22 cellular contexts compared by ENCODE assay signal in genomic region chr11:92152245-92152644, GRCh38.
A peak's percentile ranks its signal among the peaks of the same experiment; 100 is the strongest.
DNase-seq lines count a peak whose midpoint lies in the region; ATAC-seq and TF ChIP-seq lines count a peak whose summit lies in the region.
"Had no signal": no experiment of that assay in that cellular context is flagged by ENCODE, and none has a peak within 500 bp of the region (broad histone marks: within the 10 kb centered on the region; RNA-seq: fewer than 3 reads in every experiment).

No MANE protein-coding gene starts in this region.

- no peaks in the 10 kb centered on the region for H3K9me2 ChIP-seq in GM23248 (ENCODE audit: insufficient read depth)
- H3K9me2 ChIP-seq in MM.1S (replicated peaks; ENCODE audit: insufficient read depth, low read length) = no peaks in the 10 kb centered on the region

- in situ Hi-C loops in GM23248 (cut with MboI) = no loop called here

- H3K4me3 Mint-ChIP-seq in osteocyte (ENCODE audit: unreplicated experiment) = no peak overlapping the region
- no peak overlapping the region for H3K4me3 Mint-ChIP-seq in stimulated activated naive CD8-positive, alpha-beta T cell treated with anti-CD3 and anti-CD28 coated beads, Interleukin-15, amount 100 ng/mL, for 72 hours
- H3K4me3 Mint-ChIP-seq: activated B cell treated with CpG ODN at 0.5 μM for 24 hours; CD4-positive, CD25-positive, alpha-beta regulatory T cell; T-cell had no signal

- no peak overlapping the region for H3K27ac ChIP-seq in GM23248
- H3K27ac ChIP-seq in MM.1S (ENCODE audit: low read length) = no peak overlapping the region
- H3K27ac ChIP-seq: thoracic aorta had no signal

- no peak for TF ChIP-seq POLR2A in NB4 (IDR thresholded peaks at IDR 0.05; ENCODE audit: extremely low read depth, insufficient read length)

- H3F3A ChIP-seq in GM23248 (ENCODE audit: insufficient read depth) (no peaks in the 10 kb centered on the region), MM.1S (ENCODE audit: insufficient read depth, low read length) (no peaks in the 10 kb centered on the region)

- H3K4me2 ChIP-seq in GM23248 (ENCODE audit: unreplicated experiment) (no peak overlapping the region), MM.1S (ENCODE audit: low read depth, low read length) (no peak overlapping the region)

- H3K27me3 Mint-ChIP-seq in osteocyte (ENCODE audit: unreplicated experiment) = peaks cover 17% of the 10 kb centered on the region
- H3K27me3 Mint-ChIP-seq in stimulated activated naive CD8-positive, alpha-beta T cell treated with anti-CD3 and anti-CD28 coated beads, Interleukin-15, amount 100 ng/mL, for 72 hours = no peaks in the 10 kb centered on the region
- H3K27me3 Mint-ChIP-seq: activated B cell treated with CpG ODN at 0.5 μM for 24 hours; CD4-positive, CD25-positive, alpha-beta regulatory T cell; T-cell had no signal

- H3K27ac Mint-ChIP-seq in osteocyte (ENCODE audit: unreplicated experiment) = no peak overlapping the region
- H3K27ac Mint-ChIP-seq in stimulated activated naive CD8-positive, alpha-beta T cell treated with anti-CD3 and anti-CD28 coated beads, Interleukin-15, amount 100 ng/mL, for 72 hours = no peak overlapping the region
- H3K27ac Mint-ChIP-seq: activated B cell treated with CpG ODN at 0.5 μM for 24 hours; activated T-helper 2 cell treated with anti-CD3 and anti-CD28 coated beads, Interferon-gamma antibody, Interleukin-2, Interleukin-4, amounts not matched to agents 10 μg/mL and 5 μg/mL and 100 μg/mL, durations not matched to agents 14 hours and 24 hours and 36 hours; CD4-positive, CD25-positive, alpha-beta regulatory T cell; T-cell had no signal

- H3K9ac ChIP-seq in GM23248 (no peak overlapping the region), MM.1S (ENCODE audit: low read length) (no peak overlapping the region)

- H3K9me3 ChIP-seq in GM23248 (ENCODE audit: low read depth) (no peaks in the 10 kb centered on the region), MM.1S (replicated peaks; ENCODE audit: insufficient read depth, low read length) (no peaks in the 10 kb centered on the region)
- H3K9me3 ChIP-seq: thoracic aorta had no signal

- 14 to 23% methylated on average over 7 of the region's 7 CpGs for WGBS in GM23248 (ENCODE audit: low coverage in 1 of 2, low lambda C conversion rate in 2 of 2, missing lambda C conversion rate in 2 of 2), 2 experiments

- DNase-seq in GM23248 = peak; percentile 36
- DNase-seq in NB4 (ENCODE audit: low read depth) = peak; percentile 26
- DNase-seq in cerebellum (ENCODE audit: low spot score) = peak; percentile 1
- DNase-seq in osteocyte (ENCODE audit: extremely low spot score, unreplicated experiment) = no peak
- DNase-seq in stimulated activated naive CD8-positive, alpha-beta T cell treated with anti-CD3 and anti-CD28 coated beads, Interleukin-15, amount 100 ng/mL, for 72 hours = no peak
- DNase-seq in superior temporal gyrus (ENCODE audit: extremely low spot score) = no peak
- no peak for DNase-seq in MM.1S
- DNase-seq: activated B cell treated with CpG ODN at 0.5 μM for 24 hours; activated CD8-positive, alpha-beta memory T cell treated with anti-CD3 and anti-CD28 coated beads for 24 hours; aorta; CD4-positive, CD25-positive, alpha-beta regulatory T cell; islet precursor cell; KBM-7; mesenchymal stem cell; NCI-H1694 treated with DMSO at 0.1 percent for 48 hours; NCI-H524; stimulated activated CD4-positive, alpha-beta T cell treated with anti-CD3 and anti-CD28 coated beads, Interleukin-2, amount 100 ng/mL, for 48 hours; stimulated activated CD8-positive, alpha-beta memory T cell treated with anti-CD3 and anti-CD28 coated beads, Interleukin-4, amount 100 ng/mL, for 48 hours; T-cell had no signal

- no peaks in the 10 kb centered on the region for H3K4me1 Mint-ChIP-seq in osteocyte (ENCODE audit: unreplicated experiment)
- no peaks in the 10 kb centered on the region for H3K4me1 Mint-ChIP-seq in stimulated activated naive CD8-positive, alpha-beta T cell treated with anti-CD3 and anti-CD28 coated beads, Interleukin-15, amount 100 ng/mL, for 72 hours
- H3K4me1 Mint-ChIP-seq: activated B cell treated with CpG ODN at 0.5 μM for 24 hours; CD4-positive, CD25-positive, alpha-beta regulatory T cell; T-cell had no signal

- H3K9me3 Mint-ChIP-seq in osteocyte (ENCODE audit: unreplicated experiment) = no peaks in the 10 kb centered on the region
- H3K9me3 Mint-ChIP-seq in stimulated activated naive CD8-positive, alpha-beta T cell treated with anti-CD3 and anti-CD28 coated beads, Interleukin-15, amount 100 ng/mL, for 72 hours = peaks cover 5 to 7% of the 10 kb centered on the region in 2 donors
- H3K9me3 Mint-ChIP-seq: activated T-helper 2 cell treated with anti-CD3 and anti-CD28 coated beads, Interferon-gamma antibody, Interleukin-2, Interleukin-4, amounts not matched to agents 10 μg/mL and 5 μg/mL and 100 μg/mL, durations not matched to agents 14 hours and 24 hours and 36 hours had no signal

- H3K36me3 ChIP-seq in GM23248 (ENCODE audit: low read depth) (no peaks in the 10 kb centered on the region), MM.1S (replicated peaks; ENCODE audit: insufficient read depth, low read length) (no peaks in the 10 kb centered on the region)
- H3K36me3 ChIP-seq: thoracic aorta had no signal

- H3K4me3 ChIP-seq in GM23248 (no peak overlapping the region), NB4 (ENCODE audit: low read depth, low read length) (no peak overlapping the region), MM.1S (ENCODE audit: low read length) (no peak overlapping the region)
- H3K4me3 ChIP-seq: thoracic aorta had no signal

- H3K79me2 ChIP-seq in GM23248 (ENCODE audit: insufficient read depth) = no peaks in the 10 kb centered on the region
- no peaks in the 10 kb centered on the region for H3K79me2 ChIP-seq in MM.1S (ENCODE audit: low read length)

- H2AFZ ChIP-seq in GM23248 = no peak overlapping the region
- no peak overlapping the region for H2AFZ ChIP-seq in MM.1S (ENCODE audit: low read length)

- H4K20me1 ChIP-seq in GM23248 (ENCODE audit: insufficient read depth) (no peaks in the 10 kb centered on the region), MM.1S (ENCODE audit: insufficient read depth, low read length) (no peaks in the 10 kb centered on the region)

- TF ChIP-seq CTCF in NB4 (IDR thresholded peaks at IDR 0.05; ENCODE audit: low read depth, low read length) (no peak), osteocyte (IDR thresholded peaks at IDR 0.05) (peak; percentile 31), MM.1S (IDR thresholded peaks at IDR 0.05; ENCODE audit: low read length) (no peak)

- no peaks in the 10 kb centered on the region for H3K27me3 ChIP-seq in GM23248 (replicated peaks; ENCODE audit: insufficient read depth)
- no peaks in the 10 kb centered on the region for H3K27me3 ChIP-seq in MM.1S (replicated peaks; ENCODE audit: insufficient read depth, low read length)

- no peaks in the 10 kb centered on the region for H3K4me1 ChIP-seq in GM23248 (ENCODE audit: insufficient read depth)
- H3K4me1 ChIP-seq in MM.1S (ENCODE audit: low read length) = no peaks in the 10 kb centered on the region

- no peaks in the 10 kb centered on the region for H3K36me3 Mint-ChIP-seq in osteocyte (ENCODE audit: unreplicated experiment)
- H3K36me3 Mint-ChIP-seq: CD4-positive, CD25-positive, alpha-beta regulatory T cell; T-cell had no signal

- no peak for ATAC-seq in stimulated activated naive CD8-positive, alpha-beta T cell treated with anti-CD3 and anti-CD28 coated beads, Interleukin-15, amount 100 ng/mL, for 72 hours
- ATAC-seq: sciatic nerve, T-cell had no signal

Comparison
In these comparisons a context has a peak if more than half of its experiments do, and no peak if none do; other contexts are left out.
1. DNase-seq: peak in GM23248 (single experiment), NB4 (single experiment) and cerebellum (single experiment); none in osteocyte (single experiment), stimulated activated naive CD8-positive, alpha-beta T cell treated with anti-CD3 and anti-CD28 coated beads, Interleukin-15, amount 100 ng/mL, for 72 hours (0 of 2), superior temporal gyrus (single experiment) and MM.1S (single experiment).